8 cellular contexts compared by ENCODE assay signal in genomic region chr17:42554250-42555121, GRCh38. TPM values are rescaled to one million over a fixed set of nuclear protein-coding genes. Genes with fewer than 3 reads are reported as not detected.
DNase-seq lines count a peak whose midpoint lies in the region; ATAC-seq and TF ChIP-seq lines count a peak whose summit lies in the region.

No MANE protein-coding gene starts in this region.

- peaks cover 10 to 43% (median 19%) of the 10 kb centered on the region in 4 donors for H3K4me1 Mint-ChIP-seq in CD4-positive, alpha-beta memory T cell
- peaks cover 20% of the 10 kb centered on the region for H3K4me1 Mint-ChIP-seq in activated T-cell treated with anti-CD3 and anti-CD28 coated beads, Interleukin-2, amount 50 U/mL, for 4 hours (ENCODE audit: low read depth)
- H3K4me1 Mint-ChIP-seq in stimulated activated effector memory CD8-positive, alpha-beta T cell treated with anti-CD3 and anti-CD28 coated beads, Interleukin-12 subunit alpha, Interleukin-12 subunit beta, amount 100 ng/mL, for 72 hours = peaks cover 16% of the 10 kb centered on the region

- no peaks in the 10 kb centered on the region for H3K27me3 ChIP-seq in CD4-positive, alpha-beta memory T cell (ENCODE audit: insufficient read depth, low read length)

- H3K36me3 ChIP-seq in CD4-positive, alpha-beta memory T cell (ENCODE audit: insufficient read depth, low read length) = no peaks in the 10 kb centered on the region
- no peaks in the 10 kb centered on the region for H3K36me3 ChIP-seq in OCI-LY7 (ENCODE audit: insufficient read depth, low read length)

- peak overlapping the region; percentile 86 for H3K4me2 ChIP-seq in OCI-LY7 (ENCODE audit: low read length)

- POLR2A ChIA-PET in CD4-positive, alpha-beta memory T cell (lab: Charles Lee; ENCODE audit: partially characterized antibody) = interaction anchor here (0.6 to 3.0 kb wide), 15 partner anchors 11 to 432 kb away, joined by 3 to 35 read pairs (median 4); partner anchors contain the start of genes MLX, NAGLU, PSMC3IP and RETREG3
- POLR2A ChIA-PET in OCI-LY7 (lab: Charles Lee) = no interaction called here

- TF ChIP-seq POLR2A in erythroblast (IDR thresholded peaks at IDR 0.05; ENCODE audit: low read length) = peak; percentile 54

- H3K4me3 ChIP-seq in CD4-positive, alpha-beta memory T cell (ENCODE audit: low read length in 2 of 2) = peak overlapping the region; percentile 49 to 69
- peak overlapping the region; percentile 87 for H3K4me3 ChIP-seq in OCI-LY7 (ENCODE audit: low read depth, low read length, poor library complexity, severe bottlenecking)

- peak overlapping the region; percentile 77 for H3K27ac ChIP-seq in CD4-positive, alpha-beta memory T cell (ENCODE audit: low read depth, low read length)
- H3K27ac ChIP-seq in OCI-LY7 (ENCODE audit: low read depth, low read length, poor library complexity, severe bottlenecking) = peak overlapping the region; percentile 64

- TSS peak; percentile 60 for BruUV-seq in OCI-LY7 (replicated peaks; lab: Mats Ljungman, UMichigan)

- peak overlapping the region; percentile 86 to 92 (median 91) for H3K4me3 Mint-ChIP-seq in CD4-positive, alpha-beta memory T cell
- peak overlapping the region; percentile 88 for H3K4me3 Mint-ChIP-seq in activated T-cell treated with anti-CD3 and anti-CD28 coated beads, Interleukin-2, amount 50 U/mL, for 4 hours
- peak overlapping the region; percentile 90 for H3K4me3 Mint-ChIP-seq in stimulated activated effector memory CD8-positive, alpha-beta T cell treated with anti-CD3 and anti-CD28 coated beads, Interleukin-12 subunit alpha, Interleukin-12 subunit beta, amount 100 ng/mL, for 72 hours

- CTCF ChIA-PET in CD4-positive, alpha-beta memory T cell (lab: Charles Lee; ENCODE audit: partially characterized antibody) = interaction anchor here (0.8 to 1.5 kb wide), 5 partner anchors 9 to 29 kb away, joined by 3 to 6 read pairs (median 3); no protein-coding TSS in a partner anchor
- CTCF ChIA-PET in OCI-LY7 (lab: Charles Lee; ENCODE audit: unreplicated experiment) = no interaction called here

- H4K20me1 ChIP-seq in OCI-LY7 (ENCODE audit: insufficient read depth, low read length) = no peaks in the 10 kb centered on the region

- peak; percentile 79 for ATAC-seq in GM19455 (IDR thresholded peaks at IDR 0.05; ENCODE audit: unreplicated experiment)
- ATAC-seq in activated T-cell treated with anti-CD3 and anti-CD28 coated beads, Interleukin-2, amount 50 U/mL, for 4 hours = peak; percentile 90 to 91
- peak; percentile 90 for ATAC-seq in stimulated activated effector memory CD8-positive, alpha-beta T cell treated with anti-CD3 and anti-CD28 coated beads, Interleukin-12 subunit alpha, Interleukin-12 subunit beta, amount 100 ng/mL, for 72 hours

- peaks cover 17% of the 10 kb centered on the region for H3K4me1 ChIP-seq in CD4-positive, alpha-beta memory T cell (ENCODE audit: insufficient read depth, low read length)
- H3K4me1 ChIP-seq in OCI-LY7 (ENCODE audit: insufficient read depth, low read length, poor library complexity, severe bottlenecking) = peaks cover 26% of the 10 kb centered on the region

- no peak for TF ChIP-seq CTCF in OCI-LY7 (conservative IDR thresholded peaks at IDR 0.05; ENCODE audit: low read length)

- H3K9me3 ChIP-seq in CD4-positive, alpha-beta memory T cell (ENCODE audit: control insufficient read depth in 1 of 2, low read length in 2 of 2) = no peaks in the 10 kb centered on the region
- H3K9me3 ChIP-seq in OCI-LY7 (ENCODE audit: low read length) = no peaks in the 10 kb centered on the region

- H3K79me2 ChIP-seq in OCI-LY7 (ENCODE audit: insufficient read depth, low read depth, low read length) = no peaks in the 10 kb centered on the region

- H3K9me3 Mint-ChIP-seq in CD4-positive, alpha-beta memory T cell = no peaks in the 10 kb centered on the region
- H3K9me3 Mint-ChIP-seq in activated T-cell treated with anti-CD3 and anti-CD28 coated beads, Interleukin-2, amount 50 U/mL, for 4 hours = no peaks in the 10 kb centered on the region
- H3K9me3 Mint-ChIP-seq in stimulated activated effector memory CD8-positive, alpha-beta T cell treated with anti-CD3 and anti-CD28 coated beads, Interleukin-12 subunit alpha, Interleukin-12 subunit beta, amount 100 ng/mL, for 72 hours = no peaks in the 10 kb centered on the region

- no peaks in the 10 kb centered on the region for H3K9me2 ChIP-seq in OCI-LY7 (ENCODE audit: insufficient read depth, low read length)

- peak; percentile 68 to 80 (median 74) for DNase-seq in CD4-positive, alpha-beta memory T cell
- DNase-seq in HT1080 (ENCODE audit: low read depth) = peak; percentile 77
- peak; percentile 93 for DNase-seq in OCI-LY7 (ENCODE audit: low spot score)
- peak; percentile 60 for DNase-seq in activated T-cell treated with anti-CD3 and anti-CD28 coated beads, Interleukin-2, amount 50 U/mL, for 4 hours
- DNase-seq in erythroblast (lab: John Stamatoyannopoulos, UW) = peak; percentile 71 to 72
- peak; percentile 87 for DNase-seq in mucosa of gallbladder (ENCODE audit: low spot score)
- peak; percentile 71 to 90 for DNase-seq in stimulated activated effector memory CD8-positive, alpha-beta T cell treated with anti-CD3 and anti-CD28 coated beads, Interleukin-12 subunit alpha, Interleukin-12 subunit beta, amount 100 ng/mL, for 72 hours (ENCODE audit: low spot score in 2 of 2)

- intact Hi-C loops in CD4-positive, alpha-beta memory T cell (cut with micrococcal nuclease) = loop anchor here (1.0 to 2.0 kb wide), 3 partner anchors 8 to 22 kb away; partner anchors contain the start of genes COASY, NAGLU and PSMC3IP
- intact Hi-C loops in OCI-LY7 (cut with micrococcal nuclease; ENCODE audit: unreplicated experiment) = no loop called here

- H3K36me3 Mint-ChIP-seq in CD4-positive, alpha-beta memory T cell = no peaks in the 10 kb centered on the region
- no peaks in the 10 kb centered on the region for H3K36me3 Mint-ChIP-seq in activated T-cell treated with anti-CD3 and anti-CD28 coated beads, Interleukin-2, amount 50 U/mL, for 4 hours (ENCODE audit: insufficient read depth)
- H3K36me3 Mint-ChIP-seq in stimulated activated effector memory CD8-positive, alpha-beta T cell treated with anti-CD3 and anti-CD28 coated beads, Interleukin-12 subunit alpha, Interleukin-12 subunit beta, amount 100 ng/mL, for 72 hours = no peaks in the 10 kb centered on the region

- peak overlapping the region; percentile 79 to 94 (median 93) for H3K27ac Mint-ChIP-seq in CD4-positive, alpha-beta memory T cell
- H3K27ac Mint-ChIP-seq in stimulated activated effector memory CD8-positive, alpha-beta T cell treated with anti-CD3 and anti-CD28 coated beads, Interleukin-12 subunit alpha, Interleukin-12 subunit beta, amount 100 ng/mL, for 72 hours = peak overlapping the region; percentile 93

- no peaks in the 10 kb centered on the region for H3K27me3 Mint-ChIP-seq in CD4-positive, alpha-beta memory T cell
- no peaks in the 10 kb centered on the region for H3K27me3 Mint-ChIP-seq in activated T-cell treated with anti-CD3 and anti-CD28 coated beads, Interleukin-2, amount 50 U/mL, for 4 hours (ENCODE audit: low read depth)

- peak overlapping the region; percentile 54; the same call in 1 of the 2 replicates for H2AFZ ChIP-seq in OCI-LY7 (ENCODE audit: low read length)

RNA-seq across cellular contexts. Expression of gene HSD17B1, which starts 1.8 kb away (rescaled TPM):
- 1 to 10 TPM; 1.2 TPM for total RNA-seq in CD4-positive, alpha-beta memory T cell
- under 1 TPM; 0.07 to 0.88 TPM for polyA plus RNA-seq in CD4-positive, alpha-beta memory T cell
- total RNA-seq in HT1080 (2014; rRNA removed; shearing (Covaris generic)) = 0.40 and 0.59 TPM in 2 replicates
- polyA plus RNA-seq in HT1080 (2015; cell fraction: cytosol; rRNA removed) = 0.03 and 0.30 TPM in 2 replicates
- 0.73 and 1.2 TPM in 2 replicates for polyA plus RNA-seq in HT1080 (2015; cell fraction: nucleus; rRNA removed)
- 1.1 and 2.5 TPM in 2 replicates for total RNA-seq in OCI-LY7 (2014; rRNA removed; shearing (Covaris generic))
- 2.1 and 2.2 TPM in 2 replicates for total RNA-seq in OCI-LY7 (2022)
- total RNA-seq in activated T-cell treated with anti-CD3 and anti-CD28 coated beads, Interleukin-2, amount 50 U/mL, for 4 hours = under 1 TPM; 0.10 to 0.53 (median 0.33) TPM
- total RNA-seq in mucosa of gallbladder = 2.4 TPM

RNA-seq across cellular contexts. Expression of gene COASY, which starts 7.5 kb away (rescaled TPM):
- total RNA-seq in CD4-positive, alpha-beta memory T cell = 10 to 100 TPM; 65.2 to 71.1 TPM
- polyA plus RNA-seq in CD4-positive, alpha-beta memory T cell = 10 to 100 TPM; 44.6 to 66.0 TPM
- total RNA-seq in HT1080 (2014; rRNA removed; shearing (Covaris generic)) = 51.7 and 56.2 TPM in 2 replicates
- 91.6 and 97.5 TPM in 2 replicates for polyA plus RNA-seq in HT1080 (2015; cell fraction: cytosol; rRNA removed)
- 146 and 172 TPM in 2 replicates for polyA plus RNA-seq in HT1080 (2015; cell fraction: nucleus; rRNA removed)
- total RNA-seq in OCI-LY7 (2014; rRNA removed; shearing (Covaris generic)) = 32.6 and 42.9 TPM in 2 replicates
- total RNA-seq in OCI-LY7 (2022) (123 and 125 TPM in 2 replicates), mucosa of gallbladder (84.1 TPM)
- 100 to 1,000 TPM in 2 of 3 donors, 10 to 100 TPM in 1; 98.8 to 110 (median 105) TPM for total RNA-seq in activated T-cell treated with anti-CD3 and anti-CD28 coated beads, Interleukin-2, amount 50 U/mL, for 4 hours

RNA-seq across cellular contexts. Expression of gene MLX, which starts 12.4 kb away (rescaled TPM):
- total RNA-seq in CD4-positive, alpha-beta memory T cell = 10 to 100 TPM; 73.3 to 73.7 TPM
- 10 to 100 TPM; 38.1 to 53.6 TPM for polyA plus RNA-seq in CD4-positive, alpha-beta memory T cell
- total RNA-seq in HT1080 (2014; rRNA removed; shearing (Covaris generic)) = 29.3 and 37.8 TPM in 2 replicates
- 46.7 and 51.8 TPM in 2 replicates for polyA plus RNA-seq in HT1080 (2015; cell fraction: cytosol; rRNA removed)
- 74.6 and 76.0 TPM in 2 replicates for polyA plus RNA-seq in HT1080 (2015; cell fraction: nucleus; rRNA removed)
- total RNA-seq in OCI-LY7 (2014; rRNA removed; shearing (Covaris generic)) = 31.6 and 33.6 TPM in 2 replicates
- total RNA-seq in OCI-LY7 (2022) = 51.2 and 53.5 TPM in 2 replicates
- total RNA-seq in activated T-cell treated with anti-CD3 and anti-CD28 coated beads, Interleukin-2, amount 50 U/mL, for 4 hours = 10 to 100 TPM; 69.3 to 90.1 (median 77.7) TPM
- total RNA-seq in mucosa of gallbladder = 54.0 TPM

RNA-seq across cellular contexts. Expression of gene NAGLU, which starts 18.4 kb away (rescaled TPM):
- total RNA-seq in CD4-positive, alpha-beta memory T cell = 10 to 100 TPM; 20.6 to 22.8 TPM
- 10 to 100 TPM in 1 of 2 donors, 1 to 10 TPM in 1; 8.5 to 15.5 TPM for polyA plus RNA-seq in CD4-positive, alpha-beta memory T cell
- 22.7 and 30.6 TPM in 2 replicates for total RNA-seq in HT1080 (2014; rRNA removed; shearing (Covaris generic))
- polyA plus RNA-seq in HT1080 (2015; cell fraction: cytosol; rRNA removed) = 43.0 and 43.2 TPM in 2 replicates
- polyA plus RNA-seq in HT1080 (2015; cell fraction: nucleus; rRNA removed) = 90.4 and 95.5 TPM in 2 replicates
- total RNA-seq in OCI-LY7 (2014; rRNA removed; shearing (Covaris generic)) = 25.3 and 37.6 TPM in 2 replicates
- total RNA-seq in OCI-LY7 (2022) (42.8 and 46.6 TPM in 2 replicates), mucosa of gallbladder (51.1 TPM)
- 10 to 100 TPM; 11.6 to 12.9 (median 12.0) TPM for total RNA-seq in activated T-cell treated with anti-CD3 and anti-CD28 coated beads, Interleukin-2, amount 50 U/mL, for 4 hours

RNA-seq across cellular contexts. Expression of gene PSMC3IP, which starts 23.0 kb away (rescaled TPM):
- total RNA-seq in CD4-positive, alpha-beta memory T cell = 1 to 10 TPM; 3.4 to 4.5 TPM
- 1 to 10 TPM in 1 of 2 donors, under 1 TPM in 1; 0.93 to 1.9 TPM for polyA plus RNA-seq in CD4-positive, alpha-beta memory T cell
- total RNA-seq in HT1080 (2014; rRNA removed; shearing (Covaris generic)) = 47.8 and 50.2 TPM in 2 replicates
- polyA plus RNA-seq in HT1080 (2015; cell fraction: cytosol; rRNA removed) = 23.9 and 25.0 TPM in 2 replicates
- 31.7 and 31.9 TPM in 2 replicates for polyA plus RNA-seq in HT1080 (2015; cell fraction: nucleus; rRNA removed)
- 27.3 and 40.5 TPM in 2 replicates for total RNA-seq in OCI-LY7 (2014; rRNA removed; shearing (Covaris generic))
- total RNA-seq in OCI-LY7 (2022) (33.3 and 36.4 TPM in 2 replicates), mucosa of gallbladder (5.1 TPM)
- total RNA-seq in activated T-cell treated with anti-CD3 and anti-CD28 coated beads, Interleukin-2, amount 50 U/mL, for 4 hours = 10 to 100 TPM; 23.5 to 31.0 (median 26.9) TPM

Comparison
In these comparisons a context has a peak if more than half of its experiments do, and no peak if none do; other contexts are left out.
1. Peak in every context shown above with its lines: DNase-seq, ATAC-seq, H3K4me3 ChIP-seq and H3K27ac ChIP-seq.